21 cellular contexts compared by ENCODE assay signal in genomic region chr3:111694471-111694870, GRCh38. TPM values are rescaled to one million over a fixed set of nuclear protein-coding genes. Genes with fewer than 3 reads are reported as not detected.
DNase-seq lines count a peak whose midpoint lies in the region; ATAC-seq lines count a peak whose summit lies in the region.
"Had no signal": no experiment of that assay in that cellular context is flagged by ENCODE, and none has a peak within 500 bp of the region (broad histone marks: within the 10 kb centered on the region; RNA-seq: fewer than 3 reads in every experiment).

No MANE protein-coding gene starts in this region.

- no peak overlapping the region for H3K9ac ChIP-seq in mesenchymal stem cell (ENCODE audit: low read length)

- H4K91ac ChIP-seq in mesenchymal stem cell (ENCODE audit: low read length), result peak overlapping the region; percentile 9

- H3K18ac ChIP-seq in mesenchymal stem cell (ENCODE audit: low read depth in 1 of 2, low read length in 2 of 2), result peak overlapping the region; percentile 45 to 54

- H3K9me3 Mint-ChIP-seq in CD4-positive, CD25-positive, alpha-beta regulatory T cell, result no peaks in the 10 kb centered on the region
- no peaks in the 10 kb centered on the region for H3K9me3 Mint-ChIP-seq in activated naive CD8-positive, alpha-beta T cell (ENCODE audit: low read depth)
- H3K9me3 Mint-ChIP-seq: activated naive CD8-positive, alpha-beta T cell treated with anti-CD3 and anti-CD28 coated beads, Interleukin-2, amount 10 ng/mL, durations not matched to agents 7 days and 5 days; activated T-helper 1 cell treated with anti-CD3 and anti-CD28 coated beads, Interleukin-12 subunit alpha, Interleukin-12 subunit beta, Interleukin-2, Interleukin-4 antibody, amounts not matched to agents 30 ng/mL and 10 ng/mL and 1 ng/mL, durations not matched to agents 14 hours and 24 hours and 36 hours; nephron progenitor cell had no signal

- no peak overlapping the region for H3K4me3 Mint-ChIP-seq in CD4-positive, CD25-positive, alpha-beta regulatory T cell
- no peak overlapping the region for H3K4me3 Mint-ChIP-seq in activated naive CD8-positive, alpha-beta T cell
- H3K4me3 Mint-ChIP-seq: activated CD4-positive, alpha-beta T cell treated with anti-CD3 and anti-CD28 coated beads for 36 hours; activated naive CD8-positive, alpha-beta T cell treated with anti-CD3 and anti-CD28 coated beads, Interleukin-2, amount 10 ng/mL, durations not matched to agents 7 days and 5 days; activated T-helper 1 cell treated with anti-CD3 and anti-CD28 coated beads, Interleukin-12 subunit alpha, Interleukin-12 subunit beta, Interleukin-2, Interleukin-4 antibody, amounts not matched to agents 30 ng/mL and 10 ng/mL and 1 ng/mL, durations not matched to agents 14 hours and 24 hours and 36 hours; nephron progenitor cell had no signal

- no peak for DNase-seq in CD4-positive, CD25-positive, alpha-beta regulatory T cell
- peak; percentile 28 for DNase-seq in HT1080 (ENCODE audit: low read depth)
- no peak for DNase-seq in mesenchymal stem cell
- no peak for DNase-seq in effector CD8-positive, alpha-beta T cell (lab: John Stamatoyannopoulos, UW)
- no peak for DNase-seq in activated CD4-positive, alpha-beta T cell treated with anti-CD3 and anti-CD28 coated beads for 48 hours
- DNase-seq: activated CD4-positive, alpha-beta T cell treated with anti-CD3 and anti-CD28 coated beads for 36 hours; activated naive CD8-positive, alpha-beta T cell treated with anti-CD3 and anti-CD28 coated beads, Interleukin-2, amount 10 ng/mL, durations not matched to agents 7 days and 5 days; caudate nucleus; dermis blood vessel endothelial cell; DMS153; GOT3; kidney; NCI-H1417 treated with DMSO at 0.1 percent for 48 hours; NCI-H446; NCI-H774; nephron progenitor cell; stomach; thyroid gland had no signal

- no peaks in the 10 kb centered on the region for H3K36me3 ChIP-seq in CD4-positive, CD25-positive, alpha-beta regulatory T cell (ENCODE audit: control insufficient read depth, insufficient read depth, low read length)
- no peaks in the 10 kb centered on the region for H3K36me3 ChIP-seq in mesenchymal stem cell (ENCODE audit: control insufficient read depth in 1 of 2, insufficient read depth in 2 of 2, low read depth in 1 of 2, low read length in 2 of 2)
- H3K36me3 ChIP-seq: stomach, thyroid gland had no signal

- no peak overlapping the region for H2BK120ac ChIP-seq in mesenchymal stem cell (ENCODE audit: low read depth, low read length)

- H2AFZ ChIP-seq in mesenchymal stem cell (ENCODE audit: low read depth, low read length), result no peak overlapping the region

- no peak for ATAC-seq in CD4-positive, CD25-positive, alpha-beta regulatory T cell (ENCODE audit: low read depth in 2 of 2)
- no peak for ATAC-seq in GM21360 (IDR thresholded peaks at IDR 0.05; ENCODE audit: unreplicated experiment)
- ATAC-seq: activated CD4-positive, alpha-beta T cell treated with anti-CD3 and anti-CD28 coated beads for 36 hours had no signal

- WGBS in mesenchymal stem cell, result 91% methylated on average over 2 of the region's 2 CpGs

- no peak overlapping the region for H2BK15ac ChIP-seq in mesenchymal stem cell (ENCODE audit: low read depth, poor library complexity, severe bottlenecking)

- peak overlapping the region in 1 of 2 experiments; percentile 2 for H3K4ac ChIP-seq in mesenchymal stem cell (ENCODE audit: low read depth in 1 of 2, low read length in 2 of 2)

- no peak overlapping the region for H4K8ac ChIP-seq in mesenchymal stem cell (ENCODE audit: low read length)

- no peak overlapping the region for H3K4me3 ChIP-seq in CD4-positive, CD25-positive, alpha-beta regulatory T cell (ENCODE audit: low read depth, low read length)
- no peak overlapping the region for H3K4me3 ChIP-seq in mesenchymal stem cell (ENCODE audit: insufficient read depth in 1 of 2, low read depth in 1 of 2, low read length in 2 of 2)
- H3K4me3 ChIP-seq: stomach, thyroid gland had no signal

- peak overlapping the region; percentile 57 for H2AK5ac ChIP-seq in mesenchymal stem cell (ENCODE audit: low read length, severe bottlenecking)

- no peaks in the 10 kb centered on the region for H3K9me3 ChIP-seq in CD4-positive, CD25-positive, alpha-beta regulatory T cell (ENCODE audit: control insufficient read depth in 2 of 2, low read length in 2 of 2)
- no peaks in the 10 kb centered on the region for H3K9me3 ChIP-seq in mesenchymal stem cell (ENCODE audit: control insufficient read depth, low read length)
- H3K9me3 ChIP-seq: stomach, thyroid gland had no signal

- H3K36me3 Mint-ChIP-seq in CD4-positive, CD25-positive, alpha-beta regulatory T cell, result no peaks in the 10 kb centered on the region
- H3K36me3 Mint-ChIP-seq in activated naive CD8-positive, alpha-beta T cell, result peaks cover 2% of the 10 kb centered on the region

- H3K27ac ChIP-seq in CD4-positive, CD25-positive, alpha-beta regulatory T cell (ENCODE audit: insufficient read depth, low read length, poor library complexity, severe bottlenecking), result no peak overlapping the region
- no peak overlapping the region for H3K27ac ChIP-seq in mesenchymal stem cell (ENCODE audit: low read length, poor library complexity, severe bottlenecking)
- H3K27ac ChIP-seq: stomach, thyroid gland had no signal

- H3K27me3 ChIP-seq in CD4-positive, CD25-positive, alpha-beta regulatory T cell (ENCODE audit: control insufficient read depth, insufficient read depth, low read length), result no peaks in the 10 kb centered on the region
- H3K27me3 ChIP-seq in mesenchymal stem cell (ENCODE audit: control insufficient read depth in 1 of 2, insufficient read depth in 1 of 2, low read length in 2 of 2), result no peaks in the 10 kb centered on the region
- H3K27me3 ChIP-seq: stomach, thyroid gland had no signal

- no peak overlapping the region for H3K4me2 ChIP-seq in mesenchymal stem cell (ENCODE audit: low read length, poor library complexity, severe bottlenecking)

- H2BK5ac ChIP-seq in mesenchymal stem cell (ENCODE audit: low read depth, low read length, poor library complexity, severe bottlenecking), result no peak overlapping the region

- H2BK12ac ChIP-seq in mesenchymal stem cell (ENCODE audit: low read length in 2 of 2), result peak overlapping the region in 1 of 2 experiments; percentile 97

- H3K4me1 Mint-ChIP-seq in CD4-positive, CD25-positive, alpha-beta regulatory T cell, result peaks cover 15 to 38% (median 21%) of the 10 kb centered on the region in 4 donors
- H3K4me1 Mint-ChIP-seq in activated naive CD8-positive, alpha-beta T cell (ENCODE audit: low read depth), result peaks cover 52% of the 10 kb centered on the region

- peak overlapping the region in 1 of 2 experiments; percentile 80 for H3K14ac ChIP-seq in mesenchymal stem cell (ENCODE audit: low read length in 2 of 2)

- H3K79me1 ChIP-seq in mesenchymal stem cell (replicated peaks; ENCODE audit: low read length, poor library complexity, severe bottlenecking), result peaks cover 19% of the 10 kb centered on the region

- peak overlapping the region in 2 of 3 donors; percentile 18 to 89 for H3K27ac Mint-ChIP-seq in CD4-positive, CD25-positive, alpha-beta regulatory T cell
- peak overlapping the region; percentile 46 for H3K27ac Mint-ChIP-seq in activated naive CD8-positive, alpha-beta T cell
- H3K27ac Mint-ChIP-seq: activated CD4-positive, alpha-beta T cell treated with anti-CD3 and anti-CD28 coated beads for 36 hours; nephron progenitor cell had no signal

- H3K4me1 ChIP-seq in CD4-positive, CD25-positive, alpha-beta regulatory T cell (ENCODE audit: control insufficient read depth, insufficient read depth, low read length, poor library complexity, severe bottlenecking), result peaks cover 8% of the 10 kb centered on the region
- peaks cover 4% of the 10 kb centered on the region for H3K4me1 ChIP-seq in mesenchymal stem cell (ENCODE audit: control insufficient read depth, insufficient read depth, low read depth, low read length)

- no peak overlapping the region for H3K23ac ChIP-seq in mesenchymal stem cell (ENCODE audit: low read length in 2 of 2)

- H3K27me3 Mint-ChIP-seq in CD4-positive, CD25-positive, alpha-beta regulatory T cell, result no peaks in the 10 kb centered on the region
- no peaks in the 10 kb centered on the region for H3K27me3 Mint-ChIP-seq in activated naive CD8-positive, alpha-beta T cell
- H3K27me3 Mint-ChIP-seq: activated CD4-positive, alpha-beta T cell treated with anti-CD3 and anti-CD28 coated beads for 36 hours; activated naive CD8-positive, alpha-beta T cell treated with anti-CD3 and anti-CD28 coated beads, Interleukin-2, amount 10 ng/mL, durations not matched to agents 7 days and 5 days had no signal

RNA-seq across cellular contexts. Expression of gene PLCXD2, which starts 20.0 kb away (rescaled TPM):
- total RNA-seq in CD4-positive, CD25-positive, alpha-beta regulatory T cell, result 19.9 TPM
- 1 to 10 TPM; 1.6 to 2.5 (median 1.9) TPM for polyA plus RNA-seq in CD4-positive, CD25-positive, alpha-beta regulatory T cell
- total RNA-seq in HT1080 (2014; rRNA removed; shearing (Covaris generic)), result 3.8 and 4.2 TPM in 2 replicates
- 2.3 and 2.6 TPM in 2 replicates for polyA plus RNA-seq in HT1080 (2015; cell fraction: cytosol; rRNA removed)
- polyA plus RNA-seq in HT1080 (2015; cell fraction: nucleus; rRNA removed), result 7.6 and 8.9 TPM in 2 replicates
- polyA plus RNA-seq in mesenchymal stem cell (2013, experiment 1 of 2), result 0.83 TPM
- polyA plus RNA-seq in mesenchymal stem cell (2013, experiment 2 of 2), result 0.84 TPM
